Comparison of ENCODE assay signal across 1 cellular context in genomic region chr1:23743287-23744052, GRCh38.
TF ChIP-seq lines count a peak whose summit lies in the region.

ELOA (plus strand) TSS chr1:23743471; CDS start chr1:23743504, 33 bp downstream.

TF ChIP-seq in K562, 482 proteins besides CTCF, POLR2A, EP300 and RAD21 (continued from another document):
- no peak for TF ChIP-seq ZNF318 (IDR thresholded peaks at IDR 0.05; ENCODE audit: borderline replicate concordance in 1 of 2, low read depth in 1 of 2)
- TF ChIP-seq, protein P1, sequence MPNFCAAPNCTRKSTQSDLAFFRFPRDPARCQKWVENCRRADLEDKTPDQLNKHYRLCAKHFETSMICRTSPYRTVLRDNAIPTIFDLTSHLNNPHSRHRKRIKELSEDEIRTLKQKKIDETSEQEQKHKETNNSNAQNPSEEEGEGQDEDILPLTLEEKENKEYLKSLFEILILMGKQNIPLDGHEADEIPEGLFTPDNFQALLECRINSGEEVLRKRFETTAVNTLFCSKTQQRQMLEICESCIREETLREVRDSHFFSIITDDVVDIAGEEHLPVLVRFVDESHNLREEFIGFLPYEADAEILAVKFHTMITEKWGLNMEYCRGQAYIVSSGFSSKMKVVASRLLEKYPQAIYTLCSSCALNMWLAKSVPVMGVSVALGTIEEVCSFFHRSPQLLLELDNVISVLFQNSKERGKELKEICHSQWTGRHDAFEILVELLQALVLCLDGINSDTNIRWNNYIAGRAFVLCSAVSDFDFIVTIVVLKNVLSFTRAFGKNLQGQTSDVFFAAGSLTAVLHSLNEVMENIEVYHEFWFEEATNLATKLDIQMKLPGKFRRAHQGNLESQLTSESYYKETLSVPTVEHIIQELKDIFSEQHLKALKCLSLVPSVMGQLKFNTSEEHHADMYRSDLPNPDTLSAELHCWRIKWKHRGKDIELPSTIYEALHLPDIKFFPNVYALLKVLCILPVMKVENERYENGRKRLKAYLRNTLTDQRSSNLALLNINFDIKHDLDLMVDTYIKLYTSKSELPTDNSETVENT (CRISPR knock-in tag; IDR thresholded peaks at IDR 0.05) = peak; percentile 58
- 0 out of 2 replicates have a peak, but pooled peaks have one; percentile 4 for TF ChIP-seq NCOR1 (IDR thresholded peaks at IDR 0.05)
- 0 out of 2 replicates have a peak, but pooled peaks have one; percentile 23 for TF ChIP-seq TAF7 (tag; IDR thresholded peaks at IDR 0.05)
- no peak for TF ChIP-seq NR4A1 (CRISPR knock-in tag; IDR thresholded peaks at IDR 0.05)
- no peak for TF ChIP-seq NR4A1 (tag; IDR thresholded peaks at IDR 0.05)
- peak; percentile 12; the same call in 1 of the 2 replicates for TF ChIP-seq JUN (IDR thresholded peaks at IDR 0.05; ENCODE audit: borderline replicate concordance, low read depth, low read length)
- TF ChIP-seq JUN (CRISPR knock-in tag; IDR thresholded peaks at IDR 0.05; ENCODE audit: borderline replicate concordance) = peak; percentile 91
